Comparison of ENCODE assay signal across 9 cellular contexts in the genomic region with DNA sequence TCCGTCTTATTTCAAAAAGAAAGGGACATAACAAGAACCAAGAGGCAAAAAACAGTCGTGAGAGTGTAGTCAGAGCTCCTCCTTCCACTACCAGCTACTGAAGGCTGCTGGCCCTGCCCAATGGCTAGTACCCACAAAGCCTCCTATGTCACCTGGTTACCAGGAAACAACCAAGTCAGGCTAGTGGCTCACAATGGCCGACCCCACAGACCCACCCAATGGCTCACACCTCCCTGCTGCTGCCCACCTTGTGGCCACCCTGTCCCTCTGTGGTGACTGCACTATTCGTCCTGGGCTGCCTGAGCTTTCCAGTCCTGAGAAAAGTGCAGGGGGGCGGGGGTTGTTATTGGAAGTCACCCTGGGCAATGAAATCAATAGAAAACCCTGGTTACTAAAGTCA. TPM values are rescaled to one million over a fixed set of nuclear protein-coding genes. Genes with fewer than 3 reads are reported as not detected.
"Had no signal": no experiment of that assay in that cellular context is flagged by ENCODE, and none has a peak within 500 bp of the region (broad histone marks: within the 10 kb centered on the region; RNA-seq: fewer than 3 reads in every experiment).

No MANE protein-coding gene starts in this region.

RNA-seq across cellular contexts. Expression of a gene that starts 1.5 kb away (rescaled TPM):
- total RNA-seq: LHCN-M2, MCF 10A, NCI-H460, OCI-LY7, PC-9, Right ventricle myocardium inferior, RPMI7951, SJCRH30, SK-MEL-5 had no signal

RNA-seq across cellular contexts. Expression of a gene that starts 47.2 kb away (rescaled TPM):
- total RNA-seq: LHCN-M2, MCF 10A, OCI-LY7, PC-9, Right ventricle myocardium inferior, RPMI7951, SJCRH30 had no signal
